ENCODE assay signal across 13 cellular contexts in the genomic region with DNA sequence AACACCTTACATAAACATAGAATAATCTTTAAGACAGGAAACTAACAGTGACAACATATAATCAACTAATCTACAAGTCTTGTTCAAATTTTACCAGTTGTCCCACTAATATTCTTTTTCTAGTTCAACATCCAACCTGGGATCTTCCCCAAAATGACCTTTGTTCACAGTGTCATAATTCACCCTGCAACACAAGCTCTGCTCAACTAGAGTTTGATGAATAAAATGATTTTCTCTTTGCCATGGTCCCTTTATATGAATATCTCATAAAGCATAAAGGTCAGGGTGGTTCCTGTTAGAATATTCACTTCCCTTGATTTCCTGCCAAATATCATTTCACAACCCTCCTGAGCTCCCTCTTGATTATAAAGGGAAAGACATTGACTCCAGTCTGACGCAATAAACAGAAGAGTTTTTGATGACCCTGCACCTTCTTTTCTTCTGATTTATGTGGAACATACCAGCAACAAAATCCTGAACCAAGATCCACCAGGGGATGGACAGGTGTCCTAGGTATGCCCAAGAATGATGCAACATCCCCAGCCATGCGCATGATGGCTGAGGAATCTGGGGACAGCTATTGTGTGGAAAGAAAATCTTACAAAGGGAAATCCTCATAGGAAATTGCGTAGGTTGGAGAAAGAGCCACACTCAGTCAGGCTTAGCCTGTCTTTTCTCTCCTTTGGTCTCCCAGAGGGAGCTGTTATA. TPM values are rescaled to one million over a fixed set of nuclear protein-coding genes. Genes with fewer than 3 reads are reported as not detected.
DNase-seq lines count a peak whose midpoint lies in the region; ATAC-seq and TF ChIP-seq lines count a peak whose summit lies in the region.
"Had no signal": no experiment of that assay in that cellular context is flagged by ENCODE, and none has a peak within 500 bp of the region (broad histone marks: within the 10 kb centered on the region; RNA-seq: fewer than 3 reads in every experiment).

No MANE protein-coding gene starts in this region.

- H3K27ac ChIP-seq in body of pancreas (peak overlapping the region in 2 of 4 donors; percentile 25 to 41), subcutaneous abdominal adipose tissue (ENCODE audit: low read depth, low read length) (peak overlapping the region; percentile 84), ovary (no peak overlapping the region)
- H3K27ac ChIP-seq: foreskin keratinocyte had no signal

- 66 to 75% methylated on average over 3 of the region's 3 CpGs for WGBS in body of pancreas, 2 donors
- WGBS in ovary, 3 donors, result 82 to 88% (median 84%) methylated on average over 3 of the region's 3 CpGs

- ATAC-seq in body of pancreas, result peak; percentile 23
- ATAC-seq: foreskin keratinocyte had no signal

- H3K4me1 ChIP-seq in body of pancreas (peaks cover 7% of the 10 kb centered on the region), subcutaneous abdominal adipose tissue (ENCODE audit: control insufficient read depth in 5 of 5, insufficient read depth in 5 of 5, low read length in 5 of 5) (peaks cover 18 to 68% (median 46%) of the 10 kb centered on the region in 5 donors), ovary (ENCODE audit: insufficient read depth) (peaks cover 6% of the 10 kb centered on the region)

- TF ChIP-seq POLR2A in body of pancreas (IDR thresholded peaks at IDR 0.05), result no peak
- no peak for TF ChIP-seq POLR2A in ovary (IDR thresholded peaks at IDR 0.05)

- TF ChIP-seq CTCF in body of pancreas (IDR thresholded peaks at IDR 0.05) (no peak), ovary (IDR thresholded peaks at IDR 0.05) (no peak)

- no peak for TF ChIP-seq EP300 in ovary (IDR thresholded peaks at IDR 0.05)

- H3K4me3 ChIP-seq in body of pancreas, result no peak overlapping the region
- no peak overlapping the region for H3K4me3 ChIP-seq in subcutaneous abdominal adipose tissue (ENCODE audit: low read depth in 1 of 5, low read length in 5 of 5)
- H3K4me3 ChIP-seq in ovary, result no peak overlapping the region

- H3K9me3 ChIP-seq in body of pancreas (no peaks in the 10 kb centered on the region), subcutaneous abdominal adipose tissue (ENCODE audit: control insufficient read depth in 5 of 5, low read length in 5 of 5) (no peaks in the 10 kb centered on the region), ovary (no peaks in the 10 kb centered on the region)

- DNase-seq in SKM-1 treated with dmso at 0.1 percent for 144 hours (lab: John Stamatoyannopoulos, UW; ENCODE audit: unreplicated experiment) (peak; percentile 36), SKM-1 (lab: John Stamatoyannopoulos, UW; ENCODE audit: unreplicated experiment) (no peak), body of pancreas (peak in 1 of 4 donors; percentile 32), iPS-NIHi11 (ENCODE audit: low spot score) (peak; percentile 35), NCI-H146 treated with DMSO at 0.1 percent for 48 hours (lab: John Stamatoyannopoulos, UW; ENCODE audit: unreplicated experiment) (no peak), amygdala (lab: John Stamatoyannopoulos, UW) (no peak), ovary (no peak)
- DNase-seq: Karpas-422; NCI-H774; stimulated activated CD4-positive, alpha-beta T cell treated with anti-CD3 and anti-CD28 coated beads, Interleukin-4, amount 100 ng/mL, for 1 hour had no signal

- intact Hi-C loops in body of pancreas (cut with DNase I) (no loop called here), ovary (cut with DNase I) (no loop called here)

- H3K36me3 ChIP-seq in body of pancreas (replicated peaks in 1 of 2; ENCODE audit: insufficient read depth in 1 of 2, low read depth in 2 of 2), result no peaks in the 10 kb centered on the region
- H3K36me3 ChIP-seq in subcutaneous abdominal adipose tissue (ENCODE audit: control insufficient read depth in 5 of 5, insufficient read depth in 5 of 5, low read length in 5 of 5), result no peaks in the 10 kb centered on the region
- H3K36me3 ChIP-seq in ovary, result no peaks in the 10 kb centered on the region

- no peak overlapping the region for H3K9ac ChIP-seq in subcutaneous abdominal adipose tissue (ENCODE audit: low read length in 5 of 5)

- H3K27me3 ChIP-seq in body of pancreas (no peaks in the 10 kb centered on the region), subcutaneous abdominal adipose tissue (ENCODE audit: control insufficient read depth in 5 of 5, insufficient read depth in 4 of 5, low read length in 5 of 5) (no peaks in the 10 kb centered on the region), ovary (no peaks in the 10 kb centered on the region)
- H3K27me3 ChIP-seq: foreskin keratinocyte had no signal

RNA-seq across cellular contexts. Expression of a gene that starts 18.6 kb away (rescaled TPM):
- total RNA-seq in body of pancreas (1 to 10 TPM; 2.3 to 3.9 TPM), ovary (10 to 100 TPM in 3 of 7 donors, 1 to 10 TPM in 4; 5.7 to 16.9 (median 9.9) TPM)
- 10 to 100 TPM; 22.7 to 31.5 TPM for polyA plus RNA-seq in ovary

RNA-seq across cellular contexts. Expression of a gene that starts 31.4 kb away (rescaled TPM):
- not detected for total RNA-seq in body of pancreas
- under 1 TPM in 1 of 7 donors, not detected in 6; 0.18 TPM for total RNA-seq in ovary
- polyA plus RNA-seq in ovary, result not detected
- total RNA-seq: foreskin keratinocyte had no signal
- polyA plus RNA-seq: AG04450, foreskin keratinocyte had no signal

RNA-seq across cellular contexts. Expression of a gene that starts 44.6 kb away (rescaled TPM):
- total RNA-seq in body of pancreas (1 to 10 TPM in 1 of 2 donors, not detected in 1; 1.6 TPM), ovary (10 to 100 TPM in 1 of 7 donors, 1 to 10 TPM in 6; 2.1 to 10.0 (median 4.8) TPM)
- polyA plus RNA-seq in ovary, result 10 to 100 TPM in 1 of 2 donors, 1 to 10 TPM in 1; 6.4 to 21.3 TPM

RNA-seq across cellular contexts. Expression of a gene that starts 46.0 kb away (rescaled TPM):
- total RNA-seq in body of pancreas, result 1 to 10 TPM; 1.3 to 7.0 TPM
- 10 to 100 TPM in 4 of 7 donors, 1 to 10 TPM in 3; 6.4 to 20.4 (median 11.3) TPM for total RNA-seq in ovary
- polyA plus RNA-seq in ovary, result 10 to 100 TPM; 23.0 to 56.2 TPM

Comparison
In these comparisons a context has a peak if more than half of its experiments do, and no peak if none do; other contexts are left out.
1. DNase-seq: peak in SKM-1 treated with dmso at 0.1 percent for 144 hours (single experiment) and iPS-NIHi11 (single experiment); none in SKM-1 (single experiment), NCI-H146 treated with DMSO at 0.1 percent for 48 hours (single experiment), amygdala (0 of 56) and ovary (0 of 5).